Comparison of ENCODE assay signal across 8 cellular contexts in genomic region chr4:184648220-184649025, GRCh38. TPM values are rescaled to one million over a fixed set of nuclear protein-coding genes. Genes with fewer than 3 reads are reported as not detected.
DNase-seq lines count a peak whose midpoint lies in the region; ATAC-seq and TF ChIP-seq lines count a peak whose summit lies in the region.

No MANE protein-coding gene starts in this region.

- peak; percentile 33 for DNase-seq in DMS153 treated with DMSO at 0.1 percent for 48 hours (lab: John Stamatoyannopoulos, UW; ENCODE audit: unreplicated experiment)
- DNase-seq in DMS153 (lab: John Stamatoyannopoulos, UW) = no peak
- DNase-seq in NCI-H69 (lab: John Stamatoyannopoulos, UW) = peak; percentile 64
- peak; percentile 57 to 68 for DNase-seq in activated T-cell treated with anti-CD3 and anti-CD28 coated beads, Interleukin-2, amount 50 U/mL, for 72 hours
- peak; percentile 12 for DNase-seq in esophagus squamous epithelium (lab: John Stamatoyannopoulos, UW)
- peak; percentile 65 for DNase-seq in myocyte (ENCODE audit: low read depth)
- DNase-seq in stimulated activated naive CD8-positive, alpha-beta T cell treated with anti-CD3 and anti-CD28 coated beads, Interleukin-15, amount 100 ng/mL, for 72 hours = peak; percentile 46 to 48

- no peaks in the 10 kb centered on the region for H3K27me3 Mint-ChIP-seq in activated T-cell treated with anti-CD3 and anti-CD28 coated beads, Interleukin-2, amount 50 U/mL, for 72 hours (ENCODE audit: low read depth)
- H3K27me3 Mint-ChIP-seq in stimulated activated naive CD8-positive, alpha-beta T cell treated with anti-CD3 and anti-CD28 coated beads, Interleukin-15, amount 100 ng/mL, for 72 hours = no peaks in the 10 kb centered on the region

- 1 to 3% methylated on average over 11 to 22 of the region's 53 CpGs for WGBS in esophagus squamous epithelium, 2 donors

- no peaks in the 10 kb centered on the region for H3K27me3 ChIP-seq in esophagus squamous epithelium

- H3K9me3 ChIP-seq in esophagus squamous epithelium = no peaks in the 10 kb centered on the region

- H3K36me3 ChIP-seq in esophagus squamous epithelium = peaks cover 0 to 14% (median 0%) of the 10 kb centered on the region in 3 donors

- peak overlapping the region; percentile 77 to 91 (median 89) for H3K4me3 ChIP-seq in esophagus squamous epithelium

- TF ChIP-seq POLR2A in esophagus squamous epithelium (IDR thresholded peaks at IDR 0.05) = no peak

- H3K27ac Mint-ChIP-seq in activated T-cell treated with anti-CD3 and anti-CD28 coated beads, Interleukin-2, amount 50 U/mL, for 72 hours = peak overlapping the region; percentile 98
- H3K27ac Mint-ChIP-seq in stimulated activated naive CD8-positive, alpha-beta T cell treated with anti-CD3 and anti-CD28 coated beads, Interleukin-15, amount 100 ng/mL, for 72 hours = peak overlapping the region; percentile 87 to 98

- peaks cover 20 to 54% (median 36%) of the 10 kb centered on the region in 3 donors for H3K4me1 ChIP-seq in esophagus squamous epithelium

- H3K9me3 Mint-ChIP-seq in activated T-cell treated with anti-CD3 and anti-CD28 coated beads, Interleukin-2, amount 50 U/mL, for 72 hours = no peaks in the 10 kb centered on the region
- H3K9me3 Mint-ChIP-seq in stimulated activated naive CD8-positive, alpha-beta T cell treated with anti-CD3 and anti-CD28 coated beads, Interleukin-15, amount 100 ng/mL, for 72 hours = no peaks in the 10 kb centered on the region

- intact Hi-C loops in esophagus squamous epithelium (cut with DNase I) = loop anchor here (10.0 kb wide), 3 partner anchors 96 to 384 kb away; no protein-coding TSS in a partner anchor

- peak overlapping the region; percentile 99 to 100 for H3K4me3 Mint-ChIP-seq in activated T-cell treated with anti-CD3 and anti-CD28 coated beads, Interleukin-2, amount 50 U/mL, for 72 hours
- H3K4me3 Mint-ChIP-seq in stimulated activated naive CD8-positive, alpha-beta T cell treated with anti-CD3 and anti-CD28 coated beads, Interleukin-15, amount 100 ng/mL, for 72 hours = peak overlapping the region; percentile 91 to 92

- peak in 1 of 6 experiments; percentile 12 for TF ChIP-seq CTCF in esophagus squamous epithelium (IDR thresholded peaks at IDR 0.05)

- ATAC-seq in HG02642 (IDR thresholded peaks at IDR 0.05; ENCODE audit: poor library complexity, unreplicated experiment) = peak; percentile 27
- peak; percentile 22 to 32 for ATAC-seq in activated T-cell treated with anti-CD3 and anti-CD28 coated beads, Interleukin-2, amount 50 U/mL, for 72 hours (replicated peaks in 1 of 2)
- ATAC-seq in stimulated activated naive CD8-positive, alpha-beta T cell treated with anti-CD3 and anti-CD28 coated beads, Interleukin-15, amount 100 ng/mL, for 72 hours = peak; percentile 34

- peak overlapping the region; percentile 98 to 100 (median 99) for H3K27ac ChIP-seq in esophagus squamous epithelium

- H3K4me1 Mint-ChIP-seq in activated T-cell treated with anti-CD3 and anti-CD28 coated beads, Interleukin-2, amount 50 U/mL, for 72 hours (ENCODE audit: low read depth) = peaks cover 70% of the 10 kb centered on the region
- H3K4me1 Mint-ChIP-seq in stimulated activated naive CD8-positive, alpha-beta T cell treated with anti-CD3 and anti-CD28 coated beads, Interleukin-15, amount 100 ng/mL, for 72 hours = peaks cover 58% of the 10 kb centered on the region

- H3K36me3 Mint-ChIP-seq in activated T-cell treated with anti-CD3 and anti-CD28 coated beads, Interleukin-2, amount 50 U/mL, for 72 hours (ENCODE audit: insufficient read depth in 2 of 2) = peaks cover 16 to 21% of the 10 kb centered on the region in 2 donors

RNA-seq across cellular contexts. Expression of gene CASP3, which starts 0.8 kb away (rescaled TPM):
- 10 to 100 TPM; 48.9 to 50.6 TPM for total RNA-seq in activated T-cell treated with anti-CD3 and anti-CD28 coated beads, Interleukin-2, amount 50 U/mL, for 72 hours
- total RNA-seq in esophagus squamous epithelium = 10 to 100 TPM; 22.9 to 48.0 (median 28.5) TPM
- total RNA-seq in myocyte = 106 and 122 TPM in 2 replicates
- polyA plus RNA-seq in myocyte (2012) = 39.5 TPM

RNA-seq across cellular contexts. Expression of gene PRIMPOL, which starts 1.1 kb away (rescaled TPM):
- total RNA-seq in activated T-cell treated with anti-CD3 and anti-CD28 coated beads, Interleukin-2, amount 50 U/mL, for 72 hours = 10 to 100 TPM; 24.1 to 34.2 TPM
- total RNA-seq in esophagus squamous epithelium (10 to 100 TPM in 3 of 4 donors, 1 to 10 TPM in 1; 4.5 to 15.6 (median 10.8) TPM), myocyte (17.6 and 22.5 TPM in 2 replicates)
- polyA plus RNA-seq in myocyte (2012) = 7.6 TPM
